13 cellular contexts compared by ENCODE assay signal in the genomic region with DNA sequence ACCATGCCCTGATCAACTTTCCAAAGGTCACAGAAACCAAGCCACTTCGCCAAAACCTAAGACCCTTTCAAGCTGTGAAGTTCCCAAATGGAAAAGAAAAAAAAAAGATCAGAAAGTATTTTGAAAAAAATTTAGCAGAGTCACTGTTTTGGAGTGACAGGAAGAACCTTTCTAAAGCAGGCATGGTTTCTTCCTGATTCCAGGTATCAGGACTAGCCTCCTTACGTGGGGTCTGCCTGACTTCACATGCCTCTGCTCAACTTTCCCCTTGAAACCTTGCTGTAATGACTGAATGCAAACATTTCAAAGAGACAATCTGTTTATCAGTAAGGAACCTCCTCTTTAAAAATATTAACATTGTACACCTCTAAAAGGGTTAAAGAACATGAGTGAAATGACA. TPM values are rescaled to one million over a fixed set of nuclear protein-coding genes. Genes with fewer than 3 reads are reported as not detected.
DNase-seq lines count a peak whose midpoint lies in the region; ATAC-seq and TF ChIP-seq lines count a peak whose summit lies in the region.
"Had no signal": no experiment of that assay in that cellular context is flagged by ENCODE, and none has a peak within 500 bp of the region (broad histone marks: within the 10 kb centered on the region; RNA-seq: fewer than 3 reads in every experiment).

No MANE protein-coding gene starts in this region.

- in situ Hi-C loops in brain microvascular endothelial cell (cut with HindIII; ENCODE audit: low pct_ligation_motif_present, low sequenced_read_pairs) = no loop called here

- peaks cover 71% of the 10 kb centered on the region for H3K79me2 ChIP-seq in mesendoderm (ENCODE audit: control insufficient read depth, insufficient read depth, low read length)

- DNase-seq in brain microvascular endothelial cell (no peak), mesendoderm (no peak), suprapubic skin (ENCODE audit: low spot score in 2 of 2) (no peak), NCI-H1417 treated with DMSO at 0.1 percent for 48 hours (lab: John Stamatoyannopoulos, UW) (no peak)
- DNase-seq: activated CD4-positive, alpha-beta T cell treated with anti-CD3 and anti-CD28 coated beads for 36 hours; amniotic stem cell; CD4-positive, CD25-positive, alpha-beta regulatory T cell; glutamatergic neuron; MM.1S; pancreas had no signal

- H3K4ac ChIP-seq in mesendoderm (ENCODE audit: low read depth, low read length) = peak overlapping the region; percentile 36

- H3K27me3 ChIP-seq in HUES6 (ENCODE audit: control insufficient read depth, insufficient read depth, low read length) (no peaks in the 10 kb centered on the region), brain microvascular endothelial cell (replicated peaks) (no peaks in the 10 kb centered on the region), mesendoderm (ENCODE audit: insufficient read depth, low read length, poor library complexity) (no peaks in the 10 kb centered on the region), suprapubic skin (no peaks in the 10 kb centered on the region)
- H3K27me3 ChIP-seq: pancreas had no signal

- TF ChIP-seq EP300 in suprapubic skin (IDR thresholded peaks at IDR 0.05) = no peak

- no CpG with 5 or more reads among the region's 2 CpGs for WGBS in mesendoderm (ENCODE audit: extremely low coverage, insufficient coverage, low lambda C conversion rate)
- WGBS in suprapubic skin = 74% methylated on average over 2 of the region's 2 CpGs

- ATAC-seq in GM21526 (IDR thresholded peaks at IDR 0.05; ENCODE audit: low FRiP score, unreplicated experiment) (no peak), HG02981 (IDR thresholded peaks at IDR 0.05; ENCODE audit: unreplicated experiment) (no peak)
- ATAC-seq: activated CD4-positive, alpha-beta T cell treated with anti-CD3 and anti-CD28 coated beads for 36 hours; pancreas had no signal

- H4K8ac ChIP-seq in mesendoderm (ENCODE audit: low read depth, low read length) = no peak overlapping the region

- H2BK5ac ChIP-seq in mesendoderm (ENCODE audit: low read length) = no peak overlapping the region

- H3K4me2 ChIP-seq in mesendoderm (ENCODE audit: low read length) = no peak overlapping the region

- H3K79me1 ChIP-seq in mesendoderm (ENCODE audit: low read length) = peaks cover 23% of the 10 kb centered on the region

- H3K4me1 ChIP-seq in HUES6 (ENCODE audit: control insufficient read depth, insufficient read depth, low read length) = peaks cover 58% of the 10 kb centered on the region
- peaks cover 10% of the 10 kb centered on the region for H3K4me1 ChIP-seq in mesendoderm (ENCODE audit: control insufficient read depth, low read depth, low read length)
- peaks cover 53% of the 10 kb centered on the region for H3K4me1 ChIP-seq in suprapubic skin

- H3K36me3 ChIP-seq in HUES6 (ENCODE audit: control insufficient read depth, insufficient read depth, low read length) (peaks cover 1% of the 10 kb centered on the region; the same call in 1 of the 2 replicates), brain microvascular endothelial cell (replicated peaks) (peaks cover 4% of the 10 kb centered on the region), mesendoderm (ENCODE audit: control insufficient read depth, insufficient read depth, low read length) (no peaks in the 10 kb centered on the region), suprapubic skin (no peaks in the 10 kb centered on the region)
- H3K36me3 ChIP-seq: pancreas had no signal

- H2BK120ac ChIP-seq in mesendoderm (ENCODE audit: low read depth, low read length) = no peak overlapping the region

- no peak overlapping the region for H2BK15ac ChIP-seq in mesendoderm (replicated peaks; ENCODE audit: low read depth)

- TF ChIP-seq CTCF in brain microvascular endothelial cell (IDR thresholded peaks at IDR 0.05; ENCODE audit: low read depth, low read length, missing control alignments) (no peak), suprapubic skin (IDR thresholded peaks at IDR 0.05) (no peak)

- no peak overlapping the region for H3K23ac ChIP-seq in mesendoderm (ENCODE audit: low read length)

- H3K27ac ChIP-seq in HUES6 (ENCODE audit: low read depth, low read length) (0 out of 2 replicates have a peak overlapping the region, but pooled peaks have one; percentile 25), brain microvascular endothelial cell (peak overlapping the region; percentile 89), mesendoderm (ENCODE audit: low read depth, low read length) (no peak overlapping the region), suprapubic skin (peak overlapping the region; percentile 64)

- H3K18ac ChIP-seq in mesendoderm (ENCODE audit: low read length) = no peak overlapping the region

- no peak overlapping the region for H4K5ac ChIP-seq in mesendoderm (ENCODE audit: low read length)

- H3K56ac ChIP-seq in mesendoderm (ENCODE audit: low read length) = no peak overlapping the region

- H3K9ac ChIP-seq in HUES6 (ENCODE audit: low read length) (no peak overlapping the region), mesendoderm (ENCODE audit: low read length) (no peak overlapping the region)

- H2AK5ac ChIP-seq in mesendoderm (ENCODE audit: low read length) = no peak overlapping the region

- H3K4me3 ChIP-seq in HUES6 (ENCODE audit: low read depth, low read length) = no peak overlapping the region
- no peak overlapping the region for H3K4me3 ChIP-seq in brain microvascular endothelial cell (ENCODE audit: low read depth, low read length)
- no peak overlapping the region for H3K4me3 ChIP-seq in mesendoderm (ENCODE audit: low read length)
- H3K4me3 ChIP-seq in suprapubic skin = no peak overlapping the region
- H3K4me3 ChIP-seq: pancreas had no signal

- TF ChIP-seq POLR2A in suprapubic skin (IDR thresholded peaks at IDR 0.05) = no peak

- H3K9me3 ChIP-seq in HUES6 (ENCODE audit: control insufficient read depth, insufficient read depth, low read depth, low read length) (no peaks in the 10 kb centered on the region), suprapubic skin (no peaks in the 10 kb centered on the region)
- H3K9me3 ChIP-seq: pancreas had no signal

RNA-seq across cellular contexts. Expression of a gene that starts 9.5 kb away (rescaled TPM):
- polyA plus RNA-seq in mesendoderm (2013, experiment 1 of 2) = 122 TPM
- 119 TPM for polyA plus RNA-seq in mesendoderm (2013, experiment 2 of 2)
- total RNA-seq in suprapubic skin = 100 to 1,000 TPM; 117 to 175 (median 142) TPM
